Comparison of ENCODE assay signal across 26 cellular contexts in the genomic region with DNA sequence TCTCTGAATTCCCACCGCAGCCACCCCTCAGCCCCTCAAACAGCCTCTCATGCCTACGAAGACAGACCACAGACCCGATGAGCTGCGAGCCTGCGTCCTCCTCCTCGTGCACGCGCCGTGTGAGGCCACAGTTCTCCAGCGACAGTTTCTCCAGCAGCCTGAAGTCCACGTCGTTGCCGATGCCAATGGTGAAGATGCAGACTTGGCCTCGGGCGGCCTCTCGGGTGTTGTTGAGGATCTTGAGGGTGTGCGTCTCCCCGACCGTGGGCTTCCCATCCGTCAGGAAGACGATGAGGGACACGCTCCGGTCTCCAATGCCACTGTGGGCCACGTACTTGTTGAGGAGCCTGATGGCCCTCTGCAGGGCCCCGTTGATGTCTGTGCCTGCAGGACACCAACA.
"Had no signal": no experiment of that assay in that cellular context is flagged by ENCODE, and none has a peak within 500 bp of the region (broad histone marks: within the 10 kb centered on the region; RNA-seq: fewer than 3 reads in every experiment).

No MANE protein-coding gene starts in this region.

- H3K27me3 ChIP-seq: ovary, right lobe of liver, suprapubic skin, testis, tibial artery, transverse colon, upper lobe of right lung, uterus had no signal

- ATAC-seq: naive thymus-derived CD4-positive, alpha-beta T cell; natural killer cell; psoas muscle; right cardiac atrium; right lobe of liver; stimulated activated memory B cell treated with anti-CD40 and anti-IgM and Interleukin-4, amounts not matched to agents 10 μg/mL and 1 μg/mL and 100 μg/mL, for 72 hours; stimulated activated naive CD8-positive, alpha-beta T cell treated with anti-CD3 and anti-CD28 coated beads, Interleukin-15, amount 100 ng/mL, for 72 hours; stimulated activated naive CD8-positive, alpha-beta T cell treated with anti-CD3 and anti-CD28 coated beads, Interleukin-15, Interleukin-2, amounts not matched to agents 100 U/mL and 50 U/mL, for 24 hours; upper lobe of right lung had no signal

- H3K9me3 ChIP-seq: ovary, psoas muscle, right lobe of liver, suprapubic skin, testis, tibial artery, transverse colon, upper lobe of right lung, uterus had no signal

- H3K36me3 ChIP-seq: ovary, right lobe of liver, suprapubic skin, transverse colon, upper lobe of right lung, uterus had no signal

- H3K4me3 ChIP-seq: ovary, psoas muscle, right lobe of liver, skin epidermis, suprapubic skin, testis, tibial artery, transverse colon, upper lobe of right lung, uterus had no signal

- H3K9ac ChIP-seq: parathyroid adenoma had no signal

- H3K4me1 ChIP-seq: parathyroid adenoma, psoas muscle, right lobe of liver, suprapubic skin, testis, tibial artery, transverse colon, upper lobe of right lung, uterus had no signal

- H3K27ac ChIP-seq: ovary, parathyroid adenoma, psoas muscle, right lobe of liver, skin epidermis, suprapubic skin, testis, tibial artery, transverse colon, upper lobe of right lung, uterus had no signal

- H3K79me2 ChIP-seq: parathyroid adenoma had no signal

- H2AFZ ChIP-seq: parathyroid adenoma had no signal

- DNase-seq: naive thymus-derived CD4-positive, alpha-beta T cell; natural killer cell; occipital lobe; ovary; posterior cingulate gyrus; psoas muscle; right cardiac atrium; right lobe of liver; stimulated activated CD4-positive, alpha-beta T cell treated with anti-CD3 and anti-CD28 coated beads, Interleukin-12 subunit alpha, Interleukin-12 subunit beta, amount 100 ng/mL, for 4 hours; stimulated activated CD4-positive, alpha-beta T cell treated with anti-CD3 and anti-CD28 coated beads, Interleukin-1b, Interleukin-23, amount 100 ng/mL, for 48 hours; stimulated activated CD4-positive, alpha-beta T cell treated with anti-CD3 and anti-CD28 coated beads, Interleukin-4, amount 100 ng/mL, for 1 hour; stimulated activated CD4-positive, alpha-beta T cell treated with anti-CD3 and anti-CD28 coated beads, Interleukin-4, amount 100 ng/mL, for 4 hours; stimulated activated CD8-positive, alpha-beta memory T cell treated with anti-CD3 and anti-CD28 coated beads, Interleukin-4, amount 100 ng/mL, for 48 hours; stimulated activated naive CD4-positive, alpha-beta T cell; stimulated activated naive CD8-positive, alpha-beta T cell treated with anti-CD3 and anti-CD28 coated beads, Interleukin-15, amount 100 ng/mL, for 72 hours; stimulated activated naive CD8-positive, alpha-beta T cell treated with anti-CD3 and anti-CD28 coated beads, Interleukin-15, Interleukin-2, amounts not matched to agents 100 U/mL and 50 U/mL, for 24 hours; substantia nigra; testis; transverse colon; upper lobe of right lung; uterus had no signal
